ENCODE assay signal across 8 cellular contexts in the genomic region with DNA sequence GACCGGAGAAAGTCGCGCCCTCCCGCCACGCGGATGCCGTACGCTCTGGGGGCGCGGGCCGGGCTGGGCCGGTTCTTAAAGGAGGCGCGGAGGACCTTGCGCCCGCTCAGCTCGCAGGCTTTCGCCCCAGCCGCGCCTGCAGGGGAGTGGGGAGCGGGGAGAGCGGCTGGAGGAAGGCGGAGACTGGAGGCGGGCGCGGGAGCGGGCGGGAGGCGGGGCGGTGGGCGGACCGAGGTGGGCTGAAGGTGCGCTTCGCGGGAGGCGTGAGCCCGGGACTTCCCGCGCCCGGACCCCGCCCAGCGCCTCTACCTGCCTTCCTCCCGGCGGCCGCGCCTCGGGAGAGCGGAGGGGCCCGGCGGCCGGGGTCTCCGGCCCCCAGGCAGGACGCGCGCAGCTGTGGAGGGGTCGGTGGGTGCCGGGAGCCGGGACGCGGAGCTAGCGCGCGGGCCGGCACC. TPM values are rescaled to one million over a fixed set of nuclear protein-coding genes. Genes with fewer than 3 reads are reported as not detected.
DNase-seq lines count a peak whose midpoint lies in the region; ATAC-seq, FAIRE-seq and TF ChIP-seq lines count a peak whose summit lies in the region.

A gene (minus strand): TSS at position 148 of the 455 bp plus-strand sequence. CDS start 422 bp downstream, outside the sequence.

- H3K27me3 Mint-ChIP-seq in astrocyte (ENCODE audit: low read depth, unreplicated experiment) = peaks cover 77% of the 10 kb centered on the region

- H2AFZ ChIP-seq in astrocyte (ENCODE audit: low read depth, low read length) = peak within 1 kb of the TSS; percentile 62

- H3K36me3 Mint-ChIP-seq in astrocyte (ENCODE audit: low read depth, unreplicated experiment) = peaks cover 2% of the 10 kb centered on the region

- ATAC-seq in Right ventricle myocardium inferior (peak; percentile 62), HG03196 (IDR thresholded peaks at IDR 0.05; ENCODE audit: unreplicated experiment) (peak; percentile 29)

- H3K27ac ChIP-seq in astrocyte (ENCODE audit: low read depth, low read length) (no peak within 1 kb of the TSS), kidney (ENCODE audit: low read depth in 2 of 2, low read length in 2 of 2) (no peak within 1 kb of the TSS)

- H3K27ac Mint-ChIP-seq in astrocyte (ENCODE audit: unreplicated experiment) = no peak within 1 kb of the TSS

- H4K20me1 ChIP-seq in astrocyte (ENCODE audit: insufficient read depth, low read length) = no peaks in the 10 kb centered on the region

- DNase-seq in Right ventricle myocardium inferior (ENCODE audit: missing footprints) (no peak), cardiac septum (ENCODE audit: low spot score) (no peak), T-helper 1 cell (peak; percentile 70 to 78 (median 78)), astrocyte (ENCODE audit: low read depth) (no peak), kidney (peak; percentile 91), RCC 7860 (ENCODE audit: low spot score) (no peak)
- DNase-seq in stimulated activated CD4-positive, alpha-beta T cell treated with anti-CD3 and anti-CD28 coated beads, Interleukin-4, amount 100 ng/mL, for 1 hour = peak; percentile 82

- no peaks in the 10 kb centered on the region for H3K36me3 ChIP-seq in astrocyte (ENCODE audit: insufficient read depth, low read length)
- no peaks in the 10 kb centered on the region for H3K36me3 ChIP-seq in kidney (ENCODE audit: control insufficient read depth in 1 of 2, insufficient read depth in 2 of 2, low read length in 2 of 2)

- peak within 1 kb of the TSS; percentile 76 for H3K4me2 ChIP-seq in astrocyte (ENCODE audit: low read length)

- H3K9me3 ChIP-seq in astrocyte (ENCODE audit: insufficient read depth, low read depth, low read length) (no peaks in the 10 kb centered on the region), kidney (ENCODE audit: control insufficient read depth in 1 of 2, low read length in 2 of 2) (no peaks in the 10 kb centered on the region)

- no peaks in the 10 kb centered on the region for H3K4me1 Mint-ChIP-seq in astrocyte (ENCODE audit: low read depth, unreplicated experiment)

- H3K4me3 Mint-ChIP-seq in astrocyte (ENCODE audit: unreplicated experiment) = peak within 1 kb of the TSS; percentile 67

- peaks cover 40% of the 10 kb centered on the region for H3K27me3 ChIP-seq in astrocyte (ENCODE audit: insufficient read depth, low read length)

- H3K79me2 ChIP-seq in astrocyte (ENCODE audit: insufficient read depth, low read length) = no peaks in the 10 kb centered on the region

- H3K4me3 ChIP-seq in astrocyte (ENCODE audit: insufficient read depth, low read depth, low read length) (peak within 1 kb of the TSS; percentile 28), kidney (ENCODE audit: low read length in 2 of 2) (peak within 1 kb of the TSS in 1 of 2 donors; percentile 44)

- H3K4me1 ChIP-seq in astrocyte (ENCODE audit: insufficient read depth, low read length) (peaks cover 2% of the 10 kb centered on the region), kidney (ENCODE audit: control insufficient read depth in 1 of 2, insufficient read depth in 1 of 2, low read depth in 1 of 2, low read length in 2 of 2) (peaks cover 0 to 7% of the 10 kb centered on the region in 2 donors)

- H3K9ac ChIP-seq in astrocyte (ENCODE audit: low read length) (no peak within 1 kb of the TSS), kidney (ENCODE audit: low read length in 2 of 2) (peak within 1 kb of the TSS in 1 of 2 donors; percentile 82)

- FAIRE-seq in astrocyte (lab: Jason Lieb, UNC) = no peak
- no peak for FAIRE-seq in kidney (lab: Jason Lieb, UNC)
- FAIRE-seq in RCC 7860 (lab: Jason Lieb, UNC) = no peak

- peaks cover 10% of the 10 kb centered on the region for H3K9me3 Mint-ChIP-seq in astrocyte (ENCODE audit: unreplicated experiment)

- TF ChIP-seq CTCF in astrocyte (IDR thresholded peaks at IDR 0.05; ENCODE audit: insufficient read depth, low read depth, low read length) = no peak
- no peak for TF ChIP-seq CTCF in kidney (IDR thresholded peaks at IDR 0.05; ENCODE audit: borderline replicate concordance, extremely low read depth, insufficient read depth)

- intact Hi-C loops in Right ventricle myocardium inferior (cut with DNase I) (loop anchor here (5.0 to 10.0 kb wide), 2 partner anchors 34 to 92 kb away; no protein-coding TSS in a partner anchor), cardiac septum (cut with DNase I) (loop anchor here (10.0 kb wide), 2 partner anchors 52 to 92 kb away; no protein-coding TSS in a partner anchor), kidney (cut with DNase I) (no loop called here)

RNA-seq across cellular contexts. Expression of the gene that starts here (rescaled TPM):
- total RNA-seq in Right ventricle myocardium inferior (6.9 TPM), cardiac septum (5.5 TPM), astrocyte (not detected in 2 replicates), kidney (1.4 TPM)
- 4.8 TPM for polyA plus RNA-seq in kidney (ENCODE audit: insufficient read depth, low read depth, low replicate concordance)

Comparison
In these comparisons a context has a peak if more than half of its experiments do, and no peak if none do; other contexts are left out.
1. DNase-seq: peak in T-helper 1 cell (5 of 5), kidney (single experiment) and stimulated activated CD4-positive, alpha-beta T cell treated with anti-CD3 and anti-CD28 coated beads, Interleukin-4, amount 100 ng/mL, for 1 hour (single experiment); none in Right ventricle myocardium inferior (single experiment), cardiac septum (single experiment), astrocyte (single experiment) and RCC 7860 (single experiment).